Comparison of ENCODE assay signal across 19 cellular contexts in genomic region chr17:80446645-80447405, GRCh38. TPM values are rescaled to one million over a fixed set of nuclear protein-coding genes. Genes with fewer than 3 reads are reported as not detected.
A peak's percentile ranks its signal among the peaks of the same experiment; 100 is the strongest.
DNase-seq lines count a peak whose midpoint lies in the region; ATAC-seq lines count a peak whose summit lies in the region.
"Had no signal": no experiment of that assay in that cellular context is flagged by ENCODE, and none has a peak within 500 bp of the region (broad histone marks: within the 10 kb centered on the region; RNA-seq: fewer than 3 reads in every experiment).

No MANE protein-coding gene starts in this region.

- no peak overlapping the region for H2AK5ac ChIP-seq in mesenchymal stem cell (ENCODE audit: low read length, severe bottlenecking)

- H3K18ac ChIP-seq in mesenchymal stem cell (ENCODE audit: low read depth in 1 of 2, low read length in 2 of 2): no peak overlapping the region

- no peak overlapping the region for H3K4ac ChIP-seq in mesenchymal stem cell (ENCODE audit: low read depth in 1 of 2, low read length in 2 of 2)

- H3K9me3 ChIP-seq in MG63 (no peaks in the 10 kb centered on the region), mesenchymal stem cell (ENCODE audit: control insufficient read depth, low read length) (no peaks in the 10 kb centered on the region)
- H3K9me3 ChIP-seq: colonic mucosa, gastroesophageal sphincter had no signal

- ATAC-seq in GM18520 (IDR thresholded peaks at IDR 0.05; ENCODE audit: unreplicated experiment): no peak
- ATAC-seq: gastroesophageal sphincter had no signal

- no peak overlapping the region for H3K4me2 ChIP-seq in mesenchymal stem cell (ENCODE audit: low read length, poor library complexity, severe bottlenecking)

- 64% methylated on average over 12 of the region's 12 CpGs for WGBS in mesenchymal stem cell

- H3K4me3 ChIP-seq in MG63: no peak overlapping the region
- H3K4me3 ChIP-seq in mesenchymal stem cell (ENCODE audit: insufficient read depth in 1 of 2, low read depth in 1 of 2, low read length in 2 of 2): no peak overlapping the region
- H3K4me3 ChIP-seq: colonic mucosa, gastroesophageal sphincter had no signal

- peaks cover 13% of the 10 kb centered on the region for H3K4me1 ChIP-seq in mesenchymal stem cell (ENCODE audit: control insufficient read depth, insufficient read depth, low read depth, low read length)
- H3K4me1 ChIP-seq: colonic mucosa, parathyroid adenoma had no signal

- H2BK15ac ChIP-seq in mesenchymal stem cell (ENCODE audit: low read depth, poor library complexity, severe bottlenecking): no peak overlapping the region

- no peaks in the 10 kb centered on the region for H3K79me1 ChIP-seq in mesenchymal stem cell (replicated peaks; ENCODE audit: low read length, poor library complexity, severe bottlenecking)

- H3K14ac ChIP-seq in mesenchymal stem cell (ENCODE audit: low read length in 2 of 2): no peak overlapping the region

- no peak overlapping the region for H2BK120ac ChIP-seq in mesenchymal stem cell (ENCODE audit: low read depth, low read length)

- H4K91ac ChIP-seq in mesenchymal stem cell (ENCODE audit: low read length): no peak overlapping the region

- H3K27ac ChIP-seq in mesenchymal stem cell (ENCODE audit: low read length, poor library complexity, severe bottlenecking): no peak overlapping the region
- H3K27ac ChIP-seq: colonic mucosa, gastroesophageal sphincter, parathyroid adenoma had no signal

- no peak overlapping the region for H2AFZ ChIP-seq in mesenchymal stem cell (ENCODE audit: low read depth, low read length)
- H2AFZ ChIP-seq: parathyroid adenoma had no signal

- no peak overlapping the region for H2BK12ac ChIP-seq in mesenchymal stem cell (ENCODE audit: low read length in 2 of 2)

- no peak overlapping the region for H4K8ac ChIP-seq in mesenchymal stem cell (ENCODE audit: low read length)

- DNase-seq in DMS53 treated with DMSO at 0.1 percent for 48 hours (lab: John Stamatoyannopoulos, UW; ENCODE audit: unreplicated experiment) (peak; percentile 38), MG63 (peak; percentile 68), astrocyte of the hippocampus (ENCODE audit: low read depth, low spot score) (peak; percentile 17), mesenchymal stem cell (peak; percentile 60), HuH-7 (ENCODE audit: low spot score) (no peak)
- no peak for DNase-seq in activated naive CD4-positive, alpha-beta T cell (lab: John Stamatoyannopoulos, UW)
- DNase-seq: activated effector memory CD4-positive, alpha-beta T cell treated with Interleukin-2 at 50 U/mL for 16 hours; aorta; colonic mucosa; DMS79; H9; naive B cell; NCI-H526 treated with DMSO at 0.1 percent for 48 hours; stimulated activated CD4-positive, alpha-beta T cell treated with anti-CD3 and anti-CD28 coated beads, Interleukin-2, amount 100 ng/mL, for 48 hours; T1000 had no signal

- no peak overlapping the region for H2BK5ac ChIP-seq in mesenchymal stem cell (ENCODE audit: low read depth, low read length, poor library complexity, severe bottlenecking)

- H3K9ac ChIP-seq in mesenchymal stem cell (ENCODE audit: low read length): no peak overlapping the region
- H3K9ac ChIP-seq: parathyroid adenoma had no signal

- no peak overlapping the region for H3K23ac ChIP-seq in mesenchymal stem cell (ENCODE audit: low read length in 2 of 2)

- H3K36me3 ChIP-seq in MG63 (no peaks in the 10 kb centered on the region), mesenchymal stem cell (ENCODE audit: control insufficient read depth in 1 of 2, insufficient read depth in 2 of 2, low read depth in 1 of 2, low read length in 2 of 2) (no peaks in the 10 kb centered on the region)
- H3K36me3 ChIP-seq: colonic mucosa had no signal

- H3K27me3 ChIP-seq in MG63 (no peaks in the 10 kb centered on the region), mesenchymal stem cell (ENCODE audit: control insufficient read depth in 1 of 2, insufficient read depth in 1 of 2, low read length in 2 of 2) (peaks cover 17 to 48% of the 10 kb centered on the region in 2 experiments)
- H3K27me3 ChIP-seq: colonic mucosa had no signal

RNA-seq across cellular contexts. Expression of gene NPTX1, which starts 29.6 kb away (rescaled TPM):
- total RNA-seq in MG63 (2014; rRNA removed; shearing (Covaris generic); ENCODE audit: low replicate concordance): 0.91 TPM in 1 of 2 replicates, not detected in the other
- 1.3 TPM for polyA plus RNA-seq in mesenchymal stem cell (2013, experiment 1 of 2)
- polyA plus RNA-seq in mesenchymal stem cell (2013, experiment 2 of 2): 1.5 TPM
- polyA plus RNA-seq: liver had no signal

RNA-seq across cellular contexts. Expression of gene ENDOV, which starts 31.9 kb away (rescaled TPM):
- total RNA-seq in MG63 (2014; rRNA removed; shearing (Covaris generic); ENCODE audit: low replicate concordance): 20.4 and 39.7 TPM in 2 replicates
- polyA plus RNA-seq in mesenchymal stem cell (2013, experiment 1 of 2): 13.7 TPM
- 12.8 TPM for polyA plus RNA-seq in mesenchymal stem cell (2013, experiment 2 of 2)

Comparison
In these comparisons a context has a peak if more than half of its experiments do, and no peak if none do; other contexts are left out.
1. DNase-seq: peak in DMS53 treated with DMSO at 0.1 percent for 48 hours (single experiment), MG63 (single experiment), astrocyte of the hippocampus (single experiment) and mesenchymal stem cell (single experiment); none in HuH-7 (single experiment) and activated naive CD4-positive, alpha-beta T cell (0 of 4).